In genomic region chr6:45445749-45446454, GRCh38 we compare ENCODE assay signal across 9 cellular contexts.
DNase-seq lines count a peak whose midpoint lies in the region; ATAC-seq and TF ChIP-seq lines count a peak whose summit lies in the region.
"Had no signal": no experiment of that assay in that cellular context is flagged by ENCODE, and none has a peak within 500 bp of the region (broad histone marks: within the 10 kb centered on the region; RNA-seq: fewer than 3 reads in every experiment).

No MANE protein-coding gene starts in this region.

- no peaks in the 10 kb centered on the region for H3K79me1 ChIP-seq in H9 (ENCODE audit: insufficient read depth, low read depth, low read length, poor library complexity, severe bottlenecking)

- peaks cover 9 to 22% of the 10 kb centered on the region in 2 experiments for H3K4me1 Mint-ChIP-seq in H9

- H4K5ac ChIP-seq in H9 (ENCODE audit: insufficient read length, low read depth, low read length): no peak overlapping the region

- H3K27me3 ChIP-seq in H9 (ENCODE audit: insufficient read depth, low read length): no peaks in the 10 kb centered on the region

- H3K27ac ChIP-seq in H9 (ENCODE audit: insufficient read length, low read depth, low read length): no peak overlapping the region

- H3K36me3 Mint-ChIP-seq in H9 (ENCODE audit: insufficient read depth in 1 of 3, low read depth in 3 of 3): no peaks in the 10 kb centered on the region
- H3K36me3 Mint-ChIP-seq: naive B cell had no signal

- no peak overlapping the region for H2BK12ac ChIP-seq in H9 (ENCODE audit: insufficient read length, low read depth, low read length)

- H4K20me1 ChIP-seq in H9 (ENCODE audit: control insufficient read depth, insufficient read depth, insufficient read length): no peaks in the 10 kb centered on the region

- H2BK120ac ChIP-seq in H9 (ENCODE audit: low read depth, low read length, poor library complexity, severe bottlenecking): no peak overlapping the region

- H3K4me3 Mint-ChIP-seq in H9: peak overlapping the region in 1 of 2 experiments; percentile 41; a peak in 2 of 5 replicates

- ATAC-seq in GM19324 (IDR thresholded peaks at IDR 0.05; ENCODE audit: low FRiP score, unreplicated experiment): no peak
- no peak for ATAC-seq in GM21723 (IDR thresholded peaks at IDR 0.05; ENCODE audit: unreplicated experiment)

- H2AK5ac ChIP-seq in H9 (ENCODE audit: insufficient read length, low read length): no peak overlapping the region

- no peaks in the 10 kb centered on the region for H3K9me3 Mint-ChIP-seq in H9
- H3K9me3 Mint-ChIP-seq: naive B cell had no signal

- no peak overlapping the region for H4K8ac ChIP-seq in H9 (replicated peaks; ENCODE audit: insufficient read length, low read depth, low read length)

- TF ChIP-seq CTCF in H9 (conservative IDR thresholded peaks at IDR 0.05): no peak

- H3K27me3 Mint-ChIP-seq in H9 (ENCODE audit: low read depth): no peaks in the 10 kb centered on the region

- no peak overlapping the region for H2BK20ac ChIP-seq in H9 (ENCODE audit: low read depth, low read length, poor library complexity, severe bottlenecking)

- H3K23ac ChIP-seq in H9 (ENCODE audit: insufficient read length, low read depth, low read length): no peak overlapping the region

- WGBS in H9 (ENCODE audit: extremely low coverage, insufficient read length, low lambda C conversion rate): no CpG with 5 or more reads among the region's 8 CpGs

- no peak overlapping the region for H2BK15ac ChIP-seq in H9 (ENCODE audit: low read depth, low read length)

- H3K27ac Mint-ChIP-seq in H9: 0 out of 7 replicates have a peak overlapping the region, but pooled peaks of 1 of the 3 experiments have one; percentile 66
- H3K27ac Mint-ChIP-seq: naive B cell had no signal

- peaks cover 4% of the 10 kb centered on the region; the same call in 1 of the 2 replicates for H3K4me1 ChIP-seq in H9 (ENCODE audit: insufficient read depth, low read length)

- H3K9me3 ChIP-seq in H9 (ENCODE audit: control insufficient read depth, low read depth, low read length): no peaks in the 10 kb centered on the region

- H3T11ph ChIP-seq in H9 (ENCODE audit: low read length): no peak overlapping the region

- H4K91ac ChIP-seq in H9 (ENCODE audit: insufficient read length, low read depth, low read length): no peak overlapping the region

- DNase-seq in AG08396 (ENCODE audit: low spot score) (peak; percentile 80), H9 (peak; percentile 33), OCI-M1 (lab: John Stamatoyannopoulos, UW) (peak; percentile 98), brain pericyte (ENCODE audit: low read depth, low spot score) (peak; percentile 95), inferior parietal cortex (ENCODE audit: extremely low spot score) (peak; percentile 73)
- DNase-seq in stimulated activated CD8-positive, alpha-beta memory T cell treated with anti-CD3 and anti-CD28 coated beads, Interleukin-4, amount 100 ng/mL, for 48 hours: peak; percentile 56
- DNase-seq: naive B cell had no signal

- no peak overlapping the region for H2BK5ac ChIP-seq in H9 (ENCODE audit: insufficient read length, low read length)

- no peak overlapping the region for H3K4ac ChIP-seq in H9 (ENCODE audit: low read depth, low read length)

- no peaks in the 10 kb centered on the region for H3K23me2 ChIP-seq in H9 (ENCODE audit: insufficient read length, low read depth, low read length, poor library complexity, severe bottlenecking)

- H2AFZ ChIP-seq in H9 (ENCODE audit: low read length): no peak overlapping the region

- H3K9ac ChIP-seq in H9 (ENCODE audit: extremely low read depth, insufficient read length, low read length): no peak overlapping the region

- no peak overlapping the region for H3K14ac ChIP-seq in H9 (ENCODE audit: insufficient read depth, low read length)

- no peak overlapping the region for H3K18ac ChIP-seq in H9 (ENCODE audit: insufficient read length, low read depth, low read length)

- H3K56ac ChIP-seq in H9 (ENCODE audit: insufficient read length, low read depth, low read length): no peak overlapping the region

- peak overlapping the region; percentile 41 for H3K4me2 ChIP-seq in H9 (ENCODE audit: insufficient read depth, insufficient read length, low read length)

- H3K79me2 ChIP-seq in H9 (ENCODE audit: insufficient read depth, low read length): no peaks in the 10 kb centered on the region

Comparison
In these comparisons a context has a peak if more than half of its experiments do, and no peak if none do; other contexts are left out.
1. DNase-seq: peak in every context shown above with its lines; median percentile 98 in OCI-M1; 95 in brain pericyte; 80 in AG08396; 73 in inferior parietal cortex; 56 in stimulated activated CD8-positive, alpha-beta memory T cell treated with anti-CD3 and anti-CD28 coated beads, Interleukin-4, amount 100 ng/mL, for 48 hours; 33 in H9.